Comparison of ENCODE assay signal across 25 cellular contexts in the genomic region with DNA sequence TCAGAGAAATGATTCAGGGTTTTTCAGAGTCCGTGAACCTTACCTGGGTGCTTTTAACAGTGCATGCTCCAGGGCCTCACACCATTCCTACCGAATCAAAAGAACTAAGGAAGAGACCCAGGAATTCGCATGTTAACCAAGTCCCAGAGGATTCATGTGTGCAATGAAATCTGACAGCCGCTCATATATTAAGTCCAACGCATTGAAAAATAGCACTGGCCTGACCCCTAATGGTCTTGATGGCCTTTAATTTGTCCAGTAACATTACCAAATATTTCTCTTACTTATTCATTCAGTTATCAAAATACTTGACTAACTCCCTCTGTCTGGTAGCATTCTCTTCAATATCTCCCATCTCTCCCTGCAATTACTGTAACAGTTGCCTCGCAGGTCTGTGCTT. TPM values are rescaled to one million over a fixed set of nuclear protein-coding genes. Genes with fewer than 3 reads are reported as not detected.
"Had no signal": no experiment of that assay in that cellular context is flagged by ENCODE, and none has a peak within 500 bp of the region (broad histone marks: within the 10 kb centered on the region; RNA-seq: fewer than 3 reads in every experiment).

No MANE protein-coding gene starts in this region.

- H3K4me3 Mint-ChIP-seq: activated naive CD4-positive, alpha-beta T cell treated with anti-CD3 and anti-CD28 coated beads, Interleukin-2, amount 50 U/mL, for 24 hours; dendritic cell treated with granulocyte-macrophage colony-stimulating factor and Interleukin-4, amounts not matched to agents 40 ng/mL and 50 ng/mL, for 4 days; effector memory CD8-positive, alpha-beta T cell; naive thymus-derived CD4-positive, alpha-beta T cell; neural crest cell; stimulated activated naive B cell treated with anti-CD40 and anti-IgM and Interleukin-4, amounts not matched to agents 10 μg/mL and 1 μg/mL and 100 μg/mL, for 72 hours; WTC11 had no signal

- H3K27me3 ChIP-seq: body of pancreas, left lung, testis, uterus had no signal

- H3K27ac ChIP-seq: body of pancreas, left lung, testis, uterus had no signal

- H3K27me3 Mint-ChIP-seq: dendritic cell treated with granulocyte-macrophage colony-stimulating factor and Interleukin-4, amounts not matched to agents 40 ng/mL and 50 ng/mL, for 4 days; effector memory CD8-positive, alpha-beta T cell; progenitor cell of endocrine pancreas; stimulated activated naive B cell treated with anti-CD40 and anti-IgM and Interleukin-4, amounts not matched to agents 10 μg/mL and 1 μg/mL and 100 μg/mL, for 72 hours had no signal

- H3K4me1 ChIP-seq: body of pancreas, left lung, testis, uterus had no signal

- H3K4me3 ChIP-seq: body of pancreas, left lung, testis, uterus had no signal

- H3K9me3 ChIP-seq: body of pancreas, testis, uterus had no signal

- H3K27ac Mint-ChIP-seq: activated naive CD4-positive, alpha-beta T cell treated with anti-CD3 and anti-CD28 coated beads, Interleukin-2, amount 50 U/mL, for 24 hours; dendritic cell treated with granulocyte-macrophage colony-stimulating factor and Interleukin-4, amounts not matched to agents 40 ng/mL and 50 ng/mL, for 4 days; effector memory CD8-positive, alpha-beta T cell; naive thymus-derived CD4-positive, alpha-beta T cell; progenitor cell of endocrine pancreas; stimulated activated naive B cell treated with anti-CD40 and anti-IgM and Interleukin-4, amounts not matched to agents 10 μg/mL and 1 μg/mL and 100 μg/mL, for 72 hours; WTC11 had no signal

- H3K36me3 ChIP-seq: left lung, uterus had no signal

- H3K9me3 Mint-ChIP-seq: neural crest cell had no signal

- H3K4me1 Mint-ChIP-seq: activated naive CD4-positive, alpha-beta T cell treated with anti-CD3 and anti-CD28 coated beads, Interleukin-2, amount 50 U/mL, for 24 hours; naive thymus-derived CD4-positive, alpha-beta T cell; neural crest cell; stimulated activated naive B cell treated with anti-CD40 and anti-IgM and Interleukin-4, amounts not matched to agents 10 μg/mL and 1 μg/mL and 100 μg/mL, for 72 hours had no signal

- DNase-seq: activated gamma-delta T cell treated with Interleukin-2 at 50 U/mL for 16 hours; activated T-cell treated with anti-CD3 and anti-CD28 coated beads, Interleukin-2, amount 50 U/mL, for 1 hour; anterior cingulate cortex; body of pancreas; effector memory CD8-positive, alpha-beta T cell; glutamatergic neuron; hippocampal formation; kidney glomerular epithelial cell; left lung; naive thymus-derived CD4-positive, alpha-beta T cell; stimulated activated CD4-positive, alpha-beta T cell treated with anti-CD3 and anti-CD28 coated beads, Interleukin-2, amount 100 ng/mL, for 48 hours; stimulated activated CD8-positive, alpha-beta memory T cell treated with anti-CD3 and anti-CD28 coated beads, Interleukin-4, amount 100 ng/mL, for 48 hours; stimulated activated naive B cell treated with anti-CD40 and anti-IgM and Interleukin-4, amounts not matched to agents 10 μg/mL and 1 μg/mL and 100 μg/mL, for 72 hours; testis; trophoblast cell; uterus had no signal

- H3K36me3 Mint-ChIP-seq: activated naive CD4-positive, alpha-beta T cell treated with anti-CD3 and anti-CD28 coated beads, Interleukin-2, amount 50 U/mL, for 24 hours; naive thymus-derived CD4-positive, alpha-beta T cell; stimulated activated naive B cell treated with anti-CD40 and anti-IgM and Interleukin-4, amounts not matched to agents 10 μg/mL and 1 μg/mL and 100 μg/mL, for 72 hours; WTC11 had no signal

RNA-seq across cellular contexts. Expression of a gene that starts 55.0 kb away (rescaled TPM):
- total RNA-seq: body of pancreas; endothelial cell of umbilical vein; esophagus mucosa; left lung; lung microvascular endothelial cell; naive thymus-derived CD4-positive, alpha-beta T cell; osteoblast; progenitor cell of endocrine pancreas had no signal
